15 cellular contexts compared by ENCODE assay signal in genomic region chr10:10092581-10092980, GRCh38.
DNase-seq lines count a peak whose midpoint lies in the region; ATAC-seq and TF ChIP-seq lines count a peak whose summit lies in the region.
"Had no signal": no experiment of that assay in that cellular context is flagged by ENCODE, and none has a peak within 500 bp of the region (broad histone marks: within the 10 kb centered on the region; RNA-seq: fewer than 3 reads in every experiment).

No MANE protein-coding gene starts in this region.

- H3K9ac ChIP-seq in mesenchymal stem cell (ENCODE audit: low read length): peak overlapping the region; percentile 37

- H2AFZ ChIP-seq in mesenchymal stem cell (ENCODE audit: low read depth, low read length): no peak overlapping the region

- in situ Hi-C loops in HAP-1 (cut with MboI; ENCODE audit: low sequenced_read_pairs): no loop called here
- in situ Hi-C loops in transverse colon (cut with MboI; ENCODE audit: low pct_ligation_motif_present in 1 of 4, low pct_unique_long_range_greater_than_20kb in 1 of 4, low sequenced_read_pairs in 3 of 4): no loop called here

- H3K27ac ChIP-seq in mesenchymal stem cell (ENCODE audit: low read length, poor library complexity, severe bottlenecking) (no peak overlapping the region), transverse colon (no peak overlapping the region)
- H3K27ac ChIP-seq: gastroesophageal sphincter, tibial nerve had no signal

- no peak overlapping the region for H3K23ac ChIP-seq in mesenchymal stem cell (ENCODE audit: low read length in 2 of 2)

- DNase-seq in AG08395 (ENCODE audit: low spot score) (peak; percentile 8), NCI-H446 treated with DMSO at 0.1 percent for 48 hours (lab: John Stamatoyannopoulos, UW) (peak; percentile 35), fibroblast of gingiva (ENCODE audit: low read depth) (peak; percentile 34), mesenchymal stem cell (peak; percentile 75), T-helper 17 cell (no peak), HAP-1 (ENCODE audit: low spot score in 2 of 2) (no peak), mesenteric fat pad (ENCODE audit: low spot score) (no peak), transverse colon (no peak)
- DNase-seq: activated CD4-positive, alpha-beta T cell treated with anti-CD3 and anti-CD28 coated beads for 36 hours; AML-193; NCI-H1092; NCI-H774 had no signal

- H3K27me3 ChIP-seq in mesenchymal stem cell (ENCODE audit: control insufficient read depth in 1 of 2, insufficient read depth in 1 of 2, low read length in 2 of 2) (no peaks in the 10 kb centered on the region), HAP-1 (ENCODE audit: low read depth) (no peaks in the 10 kb centered on the region), transverse colon (no peaks in the 10 kb centered on the region)
- H3K27me3 ChIP-seq: gastroesophageal sphincter, tibial nerve had no signal

- no peak for TF ChIP-seq EP300 in transverse colon (IDR thresholded peaks at IDR 0.05; ENCODE audit: low read depth)

- TF ChIP-seq CTCF in transverse colon (IDR thresholded peaks at IDR 0.05): no peak

- H3K36me3 ChIP-seq in mesenchymal stem cell (ENCODE audit: control insufficient read depth in 1 of 2, insufficient read depth in 2 of 2, low read depth in 1 of 2, low read length in 2 of 2) (no peaks in the 10 kb centered on the region), HAP-1 (replicated peaks) (no peaks in the 10 kb centered on the region), transverse colon (no peaks in the 10 kb centered on the region)
- H3K36me3 ChIP-seq: gastroesophageal sphincter, tibial nerve had no signal

- H2BK5ac ChIP-seq in mesenchymal stem cell (ENCODE audit: low read depth, low read length, poor library complexity, severe bottlenecking): no peak overlapping the region

- no peaks in the 10 kb centered on the region for H3K9me3 ChIP-seq in mesenchymal stem cell (ENCODE audit: control insufficient read depth, low read length)
- no peaks in the 10 kb centered on the region for H3K9me3 ChIP-seq in T-helper 17 cell (ENCODE audit: control insufficient read depth, low read length, poor library complexity, severe bottlenecking)
- H3K9me3 ChIP-seq in HAP-1: no peaks in the 10 kb centered on the region
- H3K9me3 ChIP-seq in transverse colon: no peaks in the 10 kb centered on the region
- H3K9me3 ChIP-seq: tibial nerve had no signal

- 54% methylated on average over 6 of the region's 6 CpGs for WGBS in mesenchymal stem cell
- WGBS in transverse colon (ENCODE audit: low coverage in 1 of 2), 2 donors: 66% methylated on average over 6 of the region's 6 CpGs; no CpG with 5 or more reads in 1 of the 2 donors

- peak overlapping the region in 1 of 2 experiments; percentile 13 for H3K4ac ChIP-seq in mesenchymal stem cell (ENCODE audit: low read depth in 1 of 2, low read length in 2 of 2)

- H3K4me1 ChIP-seq in mesenchymal stem cell (ENCODE audit: control insufficient read depth, insufficient read depth, low read depth, low read length): no peaks in the 10 kb centered on the region
- H3K4me1 ChIP-seq in HAP-1: no peaks in the 10 kb centered on the region
- H3K4me1 ChIP-seq in transverse colon: no peaks in the 10 kb centered on the region
- H3K4me1 ChIP-seq: gastroesophageal sphincter, tibial nerve had no signal

- no peak overlapping the region for H2BK120ac ChIP-seq in mesenchymal stem cell (ENCODE audit: low read depth, low read length)

- H3K4me3 ChIP-seq in mesenchymal stem cell (ENCODE audit: insufficient read depth in 1 of 2, low read depth in 1 of 2, low read length in 2 of 2): no peak overlapping the region
- no peak overlapping the region for H3K4me3 ChIP-seq in HAP-1
- H3K4me3 ChIP-seq in transverse colon: no peak overlapping the region
- H3K4me3 ChIP-seq: gastroesophageal sphincter, tibial nerve had no signal

- H4K8ac ChIP-seq in mesenchymal stem cell (ENCODE audit: low read length): no peak overlapping the region

- no peak overlapping the region for H2BK15ac ChIP-seq in mesenchymal stem cell (ENCODE audit: low read depth, poor library complexity, severe bottlenecking)

- H3K4me1 Mint-ChIP-seq in T-helper 17 cell: no peaks in the 10 kb centered on the region
- H3K4me1 Mint-ChIP-seq: activated CD4-positive, alpha-beta T cell treated with anti-CD3 and anti-CD28 coated beads for 36 hours had no signal

- no peak for ATAC-seq in T-helper 17 cell
- ATAC-seq: activated CD4-positive, alpha-beta T cell treated with anti-CD3 and anti-CD28 coated beads for 36 hours; gastroesophageal sphincter; sciatic nerve had no signal

- intact Hi-C loops in transverse colon (cut with DNase I; ENCODE audit: low total_unique reads): no loop called here

- no peak overlapping the region for H4K91ac ChIP-seq in mesenchymal stem cell (ENCODE audit: low read length)

- H3K79me1 ChIP-seq in mesenchymal stem cell (replicated peaks; ENCODE audit: low read length, poor library complexity, severe bottlenecking): no peaks in the 10 kb centered on the region

- H3K27ac Mint-ChIP-seq in T-helper 17 cell: no peak overlapping the region
- H3K27ac Mint-ChIP-seq: activated CD4-positive, alpha-beta T cell treated with anti-CD3 and anti-CD28 coated beads for 36 hours had no signal

- H3K27me3 Mint-ChIP-seq in T-helper 17 cell: no peaks in the 10 kb centered on the region

- H3K14ac ChIP-seq in mesenchymal stem cell (ENCODE audit: low read length in 2 of 2): no peak overlapping the region

- no peak overlapping the region for H3K4me3 Mint-ChIP-seq in T-helper 17 cell
- H3K4me3 Mint-ChIP-seq: activated CD4-positive, alpha-beta T cell treated with anti-CD3 and anti-CD28 coated beads for 36 hours had no signal

- H2AK5ac ChIP-seq in mesenchymal stem cell (ENCODE audit: low read length, severe bottlenecking): no peak overlapping the region

- no peak for TF ChIP-seq POLR2A in transverse colon (IDR thresholded peaks at IDR 0.05)

- H3K18ac ChIP-seq in mesenchymal stem cell (ENCODE audit: low read depth in 1 of 2, low read length in 2 of 2): peak overlapping the region in 1 of 2 experiments; percentile 37

- H3K4me2 ChIP-seq in mesenchymal stem cell (ENCODE audit: low read length, poor library complexity, severe bottlenecking): no peak overlapping the region

- H2BK12ac ChIP-seq in mesenchymal stem cell (ENCODE audit: low read length in 2 of 2): no peak overlapping the region

- H3K36me3 Mint-ChIP-seq in T-helper 17 cell (ENCODE audit: low read depth): no peaks in the 10 kb centered on the region

Comparison
In these comparisons a context has a peak if more than half of its experiments do, and no peak if none do; other contexts are left out.
1. DNase-seq: peak in AG08395 (single experiment), NCI-H446 treated with DMSO at 0.1 percent for 48 hours (single experiment), fibroblast of gingiva (single experiment) and mesenchymal stem cell (single experiment); none in T-helper 17 cell (0 of 3), HAP-1 (0 of 2), mesenteric fat pad (single experiment) and transverse colon (single experiment).